16 cellular contexts compared by ENCODE assay signal in the genomic region with DNA sequence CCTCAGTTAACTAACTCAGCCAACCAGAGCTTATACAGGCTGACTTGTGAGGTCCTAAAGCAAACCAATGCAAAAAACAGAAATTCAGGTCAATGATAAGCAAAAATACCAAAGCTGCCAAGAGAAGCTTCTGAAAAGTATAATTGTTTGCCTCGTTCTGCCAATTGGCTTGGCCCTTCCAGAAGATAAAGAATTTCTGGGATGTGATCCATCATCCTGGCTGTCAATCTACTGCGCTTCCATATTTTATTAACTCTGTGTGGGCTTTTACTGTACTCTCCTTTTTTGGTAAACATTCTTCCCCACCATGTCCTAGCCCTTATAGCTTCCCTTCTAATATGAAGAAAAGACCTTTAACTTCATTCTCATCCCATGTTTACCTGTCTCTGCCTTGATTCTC.
DNase-seq lines count a peak whose midpoint lies in the region; ATAC-seq and TF ChIP-seq lines count a peak whose summit lies in the region.
"Had no signal": no experiment of that assay in that cellular context is flagged by ENCODE, and none has a peak within 500 bp of the region (broad histone marks: within the 10 kb centered on the region; RNA-seq: fewer than 3 reads in every experiment).

No MANE protein-coding gene starts in this region.

- intact Hi-C loops in Right ventricle myocardium inferior (cut with DNase I) (no loop called here), left ventricle myocardium inferior (cut with micrococcal nuclease) (no loop called here), left cardiac atrium (cut with DNase I) (no loop called here)

- H3K4me1 ChIP-seq in left ventricle myocardium inferior: peaks cover 36% of the 10 kb centered on the region
- H3K4me1 ChIP-seq: A549, HAP-1 had no signal

- no peaks in the 10 kb centered on the region for H3K36me3 ChIP-seq in left ventricle myocardium inferior
- H3K36me3 ChIP-seq: HAP-1 had no signal

- H3K27ac ChIP-seq in left ventricle myocardium inferior (replicated peaks): no peak overlapping the region
- H3K27ac ChIP-seq: 22Rv1, A549, C4-2B, GM23248 had no signal

- ATAC-seq in Right ventricle myocardium inferior: peak; percentile 46
- peak; percentile 68 to 85 for ATAC-seq in left cardiac atrium
- ATAC-seq: A549, GM12878 had no signal

- H3K9me3 ChIP-seq in left ventricle myocardium inferior (replicated peaks): no peaks in the 10 kb centered on the region
- H3K9me3 ChIP-seq: A549, HAP-1 had no signal

- DNase-seq in Right ventricle myocardium inferior (ENCODE audit: missing footprints): no peak
- no peak for DNase-seq in left ventricle myocardium inferior
- DNase-seq in NCI-H446 treated with DMSO at 0.1 percent for 48 hours (lab: John Stamatoyannopoulos, UW): peak; percentile 74
- no peak for DNase-seq in left cardiac atrium
- no peak for DNase-seq in NCI-H2029 treated with DMSO at 0.1 percent for 48 hours (lab: John Stamatoyannopoulos, UW)
- DNase-seq in COLO668 (lab: John Stamatoyannopoulos, UW; ENCODE audit: unreplicated experiment): no peak
- DNase-seq in DMS114 treated with DMSO at 0.1 percent for 48 hours (lab: John Stamatoyannopoulos, UW; ENCODE audit: unreplicated experiment): no peak
- DNase-seq: AML-193; CD4-positive, alpha-beta T cell; DMS79 treated with DMSO at 0.1 percent for 48 hours; GM23248 had no signal

- no peak for TF ChIP-seq CTCF in left ventricle myocardium inferior (IDR thresholded peaks at IDR 0.05; ENCODE audit: borderline replicate concordance)

- no peak overlapping the region for H3K4me3 ChIP-seq in left ventricle myocardium inferior
- H3K4me3 ChIP-seq: A549, GM12878, GM23248, HAP-1 had no signal

- H3K27me3 ChIP-seq in left ventricle myocardium inferior (ENCODE audit: low read depth): no peaks in the 10 kb centered on the region
